1 cellular context compared by ENCODE assay signal in genomic region chr20:59752704-59753460, GRCh38.
TF ChIP-seq lines count a peak whose summit lies in the region.

No MANE protein-coding gene starts in this region.

TF ChIP-seq in GM23338, 12 proteins besides CTCF, POLR2A, EP300 and RAD21 (continued from another document):
- no peak for TF ChIP-seq ZNF462 (CRISPR knock-in tag; IDR thresholded peaks at IDR 0.05)
- TF ChIP-seq REST (IDR thresholded peaks at IDR 0.05; ENCODE audit: unreplicated experiment): no peak
- no peak for TF ChIP-seq ZNF114 (CRISPR knock-in tag; IDR thresholded peaks at IDR 0.05)
- no peak for TF ChIP-seq NANOG (IDR thresholded peaks at IDR 0.05; ENCODE audit: borderline replicate concordance)
- no peak for TF ChIP-seq ETS1 (IDR thresholded peaks at IDR 0.05)
- TF ChIP-seq EZH2 (IDR thresholded peaks at IDR 0.05; ENCODE audit: low read depth, unreplicated experiment): no peak
- no peak for TF ChIP-seq CREB1 (CRISPR knock-in tag; IDR thresholded peaks at IDR 0.05; ENCODE audit: low read depth)
- no peak for TF ChIP-seq ZNF331 (CRISPR knock-in tag; IDR thresholded peaks at IDR 0.05; ENCODE audit: low read depth)
